In genomic region chr1:6625579-6626149, GRCh38 we compare ENCODE assay signal across 1 cellular context.
A peak's percentile ranks its signal among the peaks of the same experiment; 100 is the strongest.
TF ChIP-seq lines count a peak whose summit lies in the region.

No MANE protein-coding gene starts in this region.

TF ChIP-seq in K562, 482 proteins besides CTCF, POLR2A, EP300 and RAD21 (continued from another document):
- TF ChIP-seq E2F6 (IDR thresholded peaks at IDR 0.05; ENCODE audit: borderline replicate concordance in 1 of 2, extremely low read depth in 1 of 2, insufficient read depth in 1 of 2, insufficient read length in 1 of 2, low read depth in 1 of 2, low read length in 1 of 2, poor library complexity in 1 of 2, severe bottlenecking in 1 of 2) (no peak), CEBPZ (IDR thresholded peaks at IDR 0.05; ENCODE audit: borderline replicate concordance, low read depth, low read length) (no peak), TFAP4 (CRISPR knock-in tag; IDR thresholded peaks at IDR 0.05; ENCODE audit: borderline replicate concordance) (peak; percentile 83), ILK (tag; IDR thresholded peaks at IDR 0.05; ENCODE audit: borderline replicate concordance, low read depth) (no peak), PRPF4 (IDR thresholded peaks at IDR 0.05; ENCODE audit: insufficient read depth, low read depth, low read length, poor library complexity, severe bottlenecking) (no peak), SAP30 (IDR thresholded peaks at IDR 0.05; ENCODE audit: borderline replicate concordance, insufficient read depth, low read depth, low read length, poor library complexity, severe bottlenecking) (peak; percentile 19), HEY1 (CRISPR knock-in tag; IDR thresholded peaks at IDR 0.05; ENCODE audit: borderline replicate concordance) (no peak), PHB (CRISPR knock-in tag; IDR thresholded peaks at IDR 0.05) (0 out of 2 replicates have a peak, but pooled peaks have one; percentile 13), NRF1 (conservative IDR thresholded peaks at IDR 0.05 in 1 of 2, IDR thresholded peaks at IDR 0.05 in 1 of 2) (0 out of 4 replicates have a peak, but pooled peaks of 1 of the 2 experiments have one; percentile 8), ZNF274 (IDR thresholded peaks at IDR 0.05; ENCODE audit: borderline replicate concordance, low read depth, low read length) (no peak), HSF4 (CRISPR knock-in tag; IDR thresholded peaks at IDR 0.05; ENCODE audit: borderline replicate concordance) (no peak), GATA2 (CRISPR knock-in tag; IDR thresholded peaks at IDR 0.05) (no peak)
TF ChIP-seq in K562: peak in this region for 19.
